In the genomic region with DNA sequence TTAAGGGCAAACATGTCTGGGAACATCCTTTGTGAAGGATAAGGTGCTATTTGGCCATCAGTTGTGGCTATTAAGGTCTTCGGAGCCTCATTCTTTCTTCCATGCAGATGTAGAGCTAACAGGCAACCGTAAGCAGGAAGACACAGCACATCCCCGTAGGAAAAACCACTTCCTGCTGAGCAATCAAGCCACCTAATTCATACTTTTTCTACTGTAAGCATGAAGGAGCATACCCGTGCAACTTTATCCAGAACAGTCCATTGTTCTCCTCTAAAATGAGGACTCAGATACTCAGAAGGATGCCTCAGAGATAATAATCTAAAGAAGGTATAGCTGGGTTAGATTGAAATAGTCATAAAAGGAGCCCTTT, we compare ENCODE assay signal across 1 cellular context.
TF ChIP-seq lines count a peak whose summit lies in the region.

No MANE protein-coding gene starts in this region.

TF ChIP-seq in GM23338, 12 proteins besides CTCF, POLR2A, EP300 and RAD21 (continued from another document):
- TF ChIP-seq, protein P1, sequence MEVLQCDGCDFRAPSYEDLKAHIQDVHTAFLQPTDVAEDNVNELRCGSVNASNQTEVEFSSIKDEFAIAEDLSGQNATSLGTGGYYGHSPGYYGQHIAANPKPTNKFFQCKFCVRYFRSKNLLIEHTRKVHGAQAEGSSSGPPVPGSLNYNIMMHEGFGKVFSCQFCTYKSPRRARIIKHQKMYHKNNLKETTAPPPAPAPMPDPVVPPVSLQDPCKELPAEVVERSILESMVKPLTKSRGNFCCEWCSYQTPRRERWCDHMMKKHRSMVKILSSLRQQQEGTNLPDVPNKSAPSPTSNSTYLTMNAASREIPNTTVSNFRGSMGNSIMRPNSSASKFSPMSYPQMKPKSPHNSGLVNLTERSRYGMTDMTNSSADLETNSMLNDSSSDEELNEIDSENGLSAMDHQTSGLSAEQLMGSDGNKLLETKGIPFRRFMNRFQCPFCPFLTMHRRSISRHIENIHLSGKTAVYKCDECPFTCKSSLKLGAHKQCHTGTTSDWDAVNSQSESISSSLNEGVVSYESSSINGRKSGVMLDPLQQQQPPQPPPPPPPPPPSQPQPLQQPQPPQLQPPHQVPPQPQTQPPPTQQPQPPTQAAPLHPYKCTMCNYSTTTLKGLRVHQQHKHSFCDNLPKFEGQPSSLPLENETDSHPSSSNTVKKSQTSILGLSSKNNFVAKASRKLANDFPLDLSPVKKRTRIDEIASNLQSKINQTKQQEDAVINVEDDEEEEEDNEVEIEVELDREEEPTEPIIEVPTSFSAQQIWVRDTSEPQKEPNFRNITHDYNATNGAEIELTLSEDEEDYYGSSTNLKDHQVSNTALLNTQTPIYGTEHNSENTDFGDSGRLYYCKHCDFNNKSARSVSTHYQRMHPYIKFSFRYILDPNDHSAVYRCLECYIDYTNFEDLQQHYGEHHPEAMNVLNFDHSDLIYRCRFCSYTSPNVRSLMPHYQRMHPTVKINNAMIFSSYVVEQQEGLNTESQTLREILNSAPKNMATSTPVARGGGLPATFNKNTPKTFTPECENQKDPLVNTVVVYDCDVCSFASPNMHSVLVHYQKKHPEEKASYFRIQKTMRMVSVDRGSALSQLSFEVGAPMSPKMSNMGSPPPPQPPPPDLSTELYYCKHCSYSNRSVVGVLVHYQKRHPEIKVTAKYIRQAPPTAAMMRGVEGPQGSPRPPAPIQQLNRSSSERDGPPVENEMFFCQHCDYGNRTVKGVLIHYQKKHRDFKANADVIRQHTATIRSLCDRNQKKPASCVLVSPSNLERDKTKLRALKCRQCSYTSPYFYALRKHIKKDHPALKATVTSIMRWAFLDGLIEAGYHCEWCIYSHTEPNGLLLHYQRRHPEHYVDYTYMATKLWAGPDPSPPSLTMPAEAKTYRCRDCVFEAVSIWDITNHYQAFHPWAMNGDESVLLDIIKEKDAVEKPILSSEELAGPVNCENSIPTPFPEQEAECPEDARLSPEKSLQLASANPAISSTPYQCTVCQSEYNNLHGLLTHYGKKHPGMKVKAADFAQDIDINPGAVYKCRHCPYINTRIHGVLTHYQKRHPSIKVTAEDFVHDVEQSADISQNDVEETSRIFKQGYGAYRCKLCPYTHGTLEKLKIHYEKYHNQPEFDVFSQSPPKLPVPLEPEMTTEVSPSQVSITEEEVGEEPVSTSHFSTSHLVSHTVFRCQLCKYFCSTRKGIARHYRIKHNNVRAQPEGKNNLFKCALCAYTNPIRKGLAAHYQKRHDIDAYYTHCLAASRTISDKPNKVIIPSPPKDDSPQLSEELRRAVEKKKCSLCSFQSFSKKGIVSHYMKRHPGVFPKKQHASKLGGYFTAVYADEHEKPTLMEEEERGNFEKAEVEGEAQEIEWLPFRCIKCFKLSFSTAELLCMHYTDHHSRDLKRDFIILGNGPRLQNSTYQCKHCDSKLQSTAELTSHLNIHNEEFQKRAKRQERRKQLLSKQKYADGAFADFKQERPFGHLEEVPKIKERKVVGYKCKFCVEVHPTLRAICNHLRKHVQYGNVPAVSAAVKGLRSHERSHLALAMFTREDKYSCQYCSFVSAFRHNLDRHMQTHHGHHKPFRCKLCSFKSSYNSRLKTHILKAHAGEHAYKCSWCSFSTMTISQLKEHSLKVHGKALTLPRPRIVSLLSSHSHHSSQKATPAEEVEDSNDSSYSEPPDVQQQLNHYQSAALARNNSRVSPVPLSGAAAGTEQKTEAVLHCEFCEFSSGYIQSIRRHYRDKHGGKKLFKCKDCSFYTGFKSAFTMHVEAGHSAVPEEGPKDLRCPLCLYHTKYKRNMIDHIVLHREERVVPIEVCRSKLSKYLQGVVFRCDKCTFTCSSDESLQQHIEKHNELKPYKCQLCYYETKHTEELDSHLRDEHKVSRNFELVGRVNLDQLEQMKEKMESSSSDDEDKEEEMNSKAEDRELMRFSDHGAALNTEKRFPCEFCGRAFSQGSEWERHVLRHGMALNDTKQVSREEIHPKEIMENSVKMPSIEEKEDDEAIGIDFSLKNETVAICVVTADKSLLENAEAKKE (CRISPR knock-in tag; IDR thresholded peaks at IDR 0.05) = no peak
- TF ChIP-seq, protein P2, sequence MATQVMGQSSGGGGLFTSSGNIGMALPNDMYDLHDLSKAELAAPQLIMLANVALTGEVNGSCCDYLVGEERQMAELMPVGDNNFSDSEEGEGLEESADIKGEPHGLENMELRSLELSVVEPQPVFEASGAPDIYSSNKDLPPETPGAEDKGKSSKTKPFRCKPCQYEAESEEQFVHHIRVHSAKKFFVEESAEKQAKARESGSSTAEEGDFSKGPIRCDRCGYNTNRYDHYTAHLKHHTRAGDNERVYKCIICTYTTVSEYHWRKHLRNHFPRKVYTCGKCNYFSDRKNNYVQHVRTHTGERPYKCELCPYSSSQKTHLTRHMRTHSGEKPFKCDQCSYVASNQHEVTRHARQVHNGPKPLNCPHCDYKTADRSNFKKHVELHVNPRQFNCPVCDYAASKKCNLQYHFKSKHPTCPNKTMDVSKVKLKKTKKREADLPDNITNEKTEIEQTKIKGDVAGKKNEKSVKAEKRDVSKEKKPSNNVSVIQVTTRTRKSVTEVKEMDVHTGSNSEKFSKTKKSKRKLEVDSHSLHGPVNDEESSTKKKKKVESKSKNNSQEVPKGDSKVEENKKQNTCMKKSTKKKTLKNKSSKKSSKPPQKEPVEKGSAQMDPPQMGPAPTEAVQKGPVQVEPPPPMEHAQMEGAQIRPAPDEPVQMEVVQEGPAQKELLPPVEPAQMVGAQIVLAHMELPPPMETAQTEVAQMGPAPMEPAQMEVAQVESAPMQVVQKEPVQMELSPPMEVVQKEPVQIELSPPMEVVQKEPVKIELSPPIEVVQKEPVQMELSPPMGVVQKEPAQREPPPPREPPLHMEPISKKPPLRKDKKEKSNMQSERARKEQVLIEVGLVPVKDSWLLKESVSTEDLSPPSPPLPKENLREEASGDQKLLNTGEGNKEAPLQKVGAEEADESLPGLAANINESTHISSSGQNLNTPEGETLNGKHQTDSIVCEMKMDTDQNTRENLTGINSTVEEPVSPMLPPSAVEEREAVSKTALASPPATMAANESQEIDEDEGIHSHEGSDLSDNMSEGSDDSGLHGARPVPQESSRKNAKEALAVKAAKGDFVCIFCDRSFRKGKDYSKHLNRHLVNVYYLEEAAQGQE (IDR thresholded peaks at IDR 0.05; ENCODE audit: unreplicated experiment) = no peak
- TF ChIP-seq EZH2 (IDR thresholded peaks at IDR 0.05; ENCODE audit: low read depth, unreplicated experiment) = no peak
- no peak for TF ChIP-seq NANOG (IDR thresholded peaks at IDR 0.05; ENCODE audit: borderline replicate concordance)
- no peak for TF ChIP-seq JUNB (IDR thresholded peaks at IDR 0.05; ENCODE audit: unreplicated experiment)
- no peak for TF ChIP-seq STAT1 (IDR thresholded peaks at IDR 0.05; ENCODE audit: unreplicated experiment)
- TF ChIP-seq CREB1 (CRISPR knock-in tag; IDR thresholded peaks at IDR 0.05; ENCODE audit: low read depth) = no peak
- no peak for TF ChIP-seq EZH2phosphoT487 (IDR thresholded peaks at IDR 0.05; ENCODE audit: unreplicated experiment)
- TF ChIP-seq ZNF114 (CRISPR knock-in tag; IDR thresholded peaks at IDR 0.05) = no peak
